In genomic region chr3:168095611-168096209, GRCh38 we compare ENCODE assay signal across 8 cellular contexts. TPM values are rescaled to one million over a fixed set of nuclear protein-coding genes. Genes with fewer than 3 reads are reported as not detected.
DNase-seq lines count a peak whose midpoint lies in the region; ATAC-seq and TF ChIP-seq lines count a peak whose summit lies in the region.

A gene with protein sequence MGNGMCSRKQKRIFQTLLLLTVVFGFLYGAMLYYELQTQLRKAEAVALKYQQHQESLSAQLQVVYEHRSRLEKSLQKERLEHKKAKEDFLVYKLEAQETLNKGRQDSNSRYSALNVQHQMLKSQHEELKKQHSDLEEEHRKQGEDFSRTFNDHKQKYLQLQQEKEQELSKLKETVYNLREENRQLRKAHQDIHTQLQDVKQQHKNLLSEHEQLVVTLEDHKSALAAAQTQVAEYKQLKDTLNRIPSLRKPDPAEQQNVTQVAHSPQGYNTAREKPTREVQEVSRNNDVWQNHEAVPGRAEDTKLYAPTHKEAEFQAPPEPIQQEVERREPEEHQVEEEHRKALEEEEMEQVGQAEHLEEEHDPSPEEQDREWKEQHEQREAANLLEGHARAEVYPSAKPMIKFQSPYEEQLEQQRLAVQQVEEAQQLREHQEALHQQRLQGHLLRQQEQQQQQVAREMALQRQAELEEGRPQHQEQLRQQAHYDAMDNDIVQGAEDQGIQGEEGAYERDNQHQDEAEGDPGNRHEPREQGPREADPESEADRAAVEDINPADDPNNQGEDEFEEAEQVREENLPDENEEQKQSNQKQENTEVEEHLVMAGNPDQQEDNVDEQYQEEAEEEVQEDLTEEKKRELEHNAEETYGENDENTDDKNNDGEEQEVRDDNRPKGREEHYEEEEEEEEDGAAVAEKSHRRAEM (minus strand): TSS chr3:168095924. CDS start chr3:168095285, 639 bp downstream.

- H3K4me3 ChIP-seq in HUES48 (ENCODE audit: low read depth, low read length): peak within 1 kb of the TSS; percentile 97
- H3K4me3 ChIP-seq in OCI-LY1 (ENCODE audit: low read depth, low read length, poor library complexity, severe bottlenecking): peak within 1 kb of the TSS; percentile 72

- peaks cover 4% of the 10 kb centered on the region; the same call in 1 of the 2 replicates for H3F3A ChIP-seq in OCI-LY1 (ENCODE audit: insufficient read depth, low read length)

- H3K9me2 ChIP-seq in OCI-LY1 (ENCODE audit: low read depth, low read length): no peaks in the 10 kb centered on the region

- H3K9ac ChIP-seq in HUES48 (ENCODE audit: low read depth, low read length) (peak within 1 kb of the TSS; percentile 64), OCI-LY1 (ENCODE audit: low read length) (peak within 1 kb of the TSS; percentile 74)

- peak; percentile 82 for ATAC-seq in GM21526 (IDR thresholded peaks at IDR 0.05; ENCODE audit: low FRiP score, unreplicated experiment)
- peak; percentile 78 to 85 for ATAC-seq in activated T-cell treated with anti-CD3 and anti-CD28 coated beads, Interleukin-2, amount 50 U/mL, for 4 hours
- ATAC-seq in stimulated activated naive CD8-positive, alpha-beta T cell treated with anti-CD3 and anti-CD28 coated beads, Interleukin-15, amount 100 ng/mL, for 72 hours: peak; percentile 84

- H3K79me2 ChIP-seq in OCI-LY1 (ENCODE audit: insufficient read depth, low read length): peaks cover 37% of the 10 kb centered on the region

- H3K27me3 Mint-ChIP-seq in activated T-cell treated with anti-CD3 and anti-CD28 coated beads, Interleukin-2, amount 50 U/mL, for 4 hours (ENCODE audit: low read depth): peaks cover 35% of the 10 kb centered on the region
- H3K27me3 Mint-ChIP-seq in stimulated activated naive CD8-positive, alpha-beta T cell treated with anti-CD3 and anti-CD28 coated beads, Interleukin-15, amount 100 ng/mL, for 72 hours: peaks cover 66% of the 10 kb centered on the region

- H3K27ac ChIP-seq in HUES48 (ENCODE audit: low read depth, low read length): peak within 1 kb of the TSS; percentile 91
- H3K27ac ChIP-seq in OCI-LY1 (ENCODE audit: low read depth, low read length, poor library complexity, severe bottlenecking): peak within 1 kb of the TSS; percentile 71

- H3K4me1 Mint-ChIP-seq in activated T-cell treated with anti-CD3 and anti-CD28 coated beads, Interleukin-2, amount 50 U/mL, for 4 hours (ENCODE audit: low read depth): peaks cover 11% of the 10 kb centered on the region
- peaks cover 6% of the 10 kb centered on the region for H3K4me1 Mint-ChIP-seq in stimulated activated naive CD8-positive, alpha-beta T cell treated with anti-CD3 and anti-CD28 coated beads, Interleukin-15, amount 100 ng/mL, for 72 hours

- H3K27ac Mint-ChIP-seq in stimulated activated naive CD8-positive, alpha-beta T cell treated with anti-CD3 and anti-CD28 coated beads, Interleukin-15, amount 100 ng/mL, for 72 hours: peak within 1 kb of the TSS in 1 of 2 donors; percentile 68

- no peaks in the 10 kb centered on the region for H3K9me3 ChIP-seq in HUES48 (ENCODE audit: control insufficient read depth, insufficient read depth, low read length)
- H3K9me3 ChIP-seq in OCI-LY1 (ENCODE audit: low read length): no peaks in the 10 kb centered on the region

- H3K4me2 ChIP-seq in OCI-LY1 (ENCODE audit: low read length): peak within 1 kb of the TSS; percentile 69

- H3K27me3 ChIP-seq in HUES48 (ENCODE audit: control insufficient read depth, insufficient read depth, low read length): no peaks in the 10 kb centered on the region
- H3K27me3 ChIP-seq in OCI-LY1 (ENCODE audit: insufficient read depth, low read length): no peaks in the 10 kb centered on the region

- H3K4me1 ChIP-seq in HUES48 (ENCODE audit: control insufficient read depth, insufficient read depth, low read length) (peaks cover 43% of the 10 kb centered on the region), OCI-LY1 (ENCODE audit: insufficient read depth, low read length, severe bottlenecking) (peaks cover 45% of the 10 kb centered on the region)

- H3K36me3 Mint-ChIP-seq in activated T-cell treated with anti-CD3 and anti-CD28 coated beads, Interleukin-2, amount 50 U/mL, for 4 hours (ENCODE audit: insufficient read depth): no peaks in the 10 kb centered on the region

- DNase-seq in DMS79 (lab: John Stamatoyannopoulos, UW) (peak; percentile 83), fibroblast of gingiva (ENCODE audit: low read depth) (peak; percentile 99), myocyte (ENCODE audit: low read depth) (peak; percentile 99)
- DNase-seq in activated T-cell treated with anti-CD3 and anti-CD28 coated beads, Interleukin-2, amount 50 U/mL, for 4 hours: peak; percentile 12
- peak; percentile 72 to 83 for DNase-seq in stimulated activated naive CD8-positive, alpha-beta T cell treated with anti-CD3 and anti-CD28 coated beads, Interleukin-15, amount 100 ng/mL, for 72 hours

- H3K36me3 ChIP-seq in HUES48 (ENCODE audit: control insufficient read depth, insufficient read depth, low read length): no peaks in the 10 kb centered on the region
- H3K36me3 ChIP-seq in OCI-LY1 (ENCODE audit: insufficient read depth, low read length): no peaks in the 10 kb centered on the region

- H2AFZ ChIP-seq in OCI-LY1 (ENCODE audit: low read length): peak within 1 kb of the TSS; percentile 1; the same call in 1 of the 2 replicates

- no peak for TF ChIP-seq CTCF in OCI-LY1 (IDR thresholded peaks at IDR 0.05; ENCODE audit: low read length)

- peak within 1 kb of the TSS; percentile 82 for H3K4me3 Mint-ChIP-seq in activated T-cell treated with anti-CD3 and anti-CD28 coated beads, Interleukin-2, amount 50 U/mL, for 4 hours
- H3K4me3 Mint-ChIP-seq in stimulated activated naive CD8-positive, alpha-beta T cell treated with anti-CD3 and anti-CD28 coated beads, Interleukin-15, amount 100 ng/mL, for 72 hours: peak within 1 kb of the TSS; percentile 87 to 94

- no peaks in the 10 kb centered on the region for H3K9me3 Mint-ChIP-seq in activated T-cell treated with anti-CD3 and anti-CD28 coated beads, Interleukin-2, amount 50 U/mL, for 4 hours
- H3K9me3 Mint-ChIP-seq in stimulated activated naive CD8-positive, alpha-beta T cell treated with anti-CD3 and anti-CD28 coated beads, Interleukin-15, amount 100 ng/mL, for 72 hours: no peaks in the 10 kb centered on the region

- no peaks in the 10 kb centered on the region for H4K20me1 ChIP-seq in OCI-LY1 (ENCODE audit: insufficient read depth, low read length)

RNA-seq across cellular contexts. Expression of the gene that starts here (rescaled TPM):
- 1 to 10 TPM; 2.3 to 4.0 (median 2.4) TPM for total RNA-seq in activated T-cell treated with anti-CD3 and anti-CD28 coated beads, Interleukin-2, amount 50 U/mL, for 4 hours
- total RNA-seq in myocyte: 32.8 and 95.3 TPM in 2 replicates
- 24.7 TPM for polyA plus RNA-seq in myocyte (2012)

Comparison
In these comparisons a context has a peak if more than half of its experiments do, and no peak if none do; other contexts are left out.
1. Peak in every context shown above with its lines: DNase-seq, ATAC-seq, H3K4me3 ChIP-seq and H3K27ac ChIP-seq.
2. DNase-seq: peak in every context shown above with its lines; median percentile 99 in fibroblast of gingiva; 99 in myocyte; 83 in DMS79; 78 in stimulated activated naive CD8-positive, alpha-beta T cell treated with anti-CD3 and anti-CD28 coated beads, Interleukin-15, amount 100 ng/mL, for 72 hours; 12 in activated T-cell treated with anti-CD3 and anti-CD28 coated beads, Interleukin-2, amount 50 U/mL, for 4 hours.